In the genomic region with DNA sequence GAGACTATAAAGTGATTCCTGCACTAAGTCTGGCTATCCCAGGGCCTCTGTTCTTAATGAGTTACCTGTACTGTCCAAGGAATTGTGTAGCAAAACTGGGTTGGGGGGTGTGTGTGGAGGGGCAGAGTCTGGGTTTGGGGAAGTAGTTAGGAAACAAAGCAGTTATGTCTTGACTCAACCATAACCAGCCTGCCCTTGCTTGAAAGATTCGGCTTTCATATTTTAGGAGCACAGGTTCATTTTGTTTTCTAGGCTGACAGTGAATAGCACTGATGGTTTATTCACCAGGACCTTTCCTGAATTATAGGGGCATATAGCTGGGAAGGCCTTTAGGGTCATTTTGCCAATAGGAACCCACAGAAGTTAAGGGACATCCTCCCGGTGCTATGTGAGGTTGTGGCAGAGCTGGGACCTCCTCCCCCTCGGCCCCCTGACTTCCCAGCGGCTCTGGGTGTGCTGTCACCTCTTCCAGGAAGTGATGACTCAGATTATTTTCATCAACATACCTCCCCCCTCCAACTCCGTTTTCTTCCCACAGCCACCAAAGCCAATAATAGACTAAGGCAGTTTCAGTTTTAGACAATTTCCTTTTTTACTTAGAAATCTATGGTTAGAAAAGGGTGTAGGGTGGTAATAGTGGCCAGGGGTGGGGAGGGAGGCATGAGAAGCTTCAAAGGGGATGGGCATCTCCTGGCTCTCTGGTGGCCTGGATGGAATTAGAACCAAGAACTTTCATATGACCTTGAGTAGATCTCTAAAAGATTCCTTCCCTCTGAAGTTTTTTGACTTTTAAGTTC, we compare ENCODE assay signal across 8 cellular contexts. TPM values are rescaled to one million over a fixed set of nuclear protein-coding genes. Genes with fewer than 3 reads are reported as not detected.
DNase-seq lines count a peak whose midpoint lies in the region; ATAC-seq and TF ChIP-seq lines count a peak whose summit lies in the region.

No MANE protein-coding gene starts in this region.

- no peaks in the 10 kb centered on the region for H3K27me3 Mint-ChIP-seq in nephron (ENCODE audit: low read depth)

- DNase-seq in activated CD4-positive, alpha-beta T cell treated with anti-CD3 and anti-CD28 coated beads for 48 hours, result peak; percentile 75
- DNase-seq in effector CD4-positive, alpha-beta T cell, result peak; percentile 15
- DNase-seq in thoracic aorta (ENCODE audit: low spot score), result no peak
- no peak for DNase-seq in NCI-H1092 (lab: John Stamatoyannopoulos, UW)
- no peak for DNase-seq in NCI-H187 (lab: John Stamatoyannopoulos, UW)

- peaks cover 28% of the 10 kb centered on the region for H3K36me3 Mint-ChIP-seq in nephron (ENCODE audit: low read depth)

- peak overlapping the region; percentile 64 to 67 for H3K27ac ChIP-seq in thoracic aorta

- H3K27me3 ChIP-seq in thoracic aorta (replicated peaks; ENCODE audit: insufficient read depth), result no peaks in the 10 kb centered on the region

- H3K4me3 ChIP-seq in thoracic aorta, result peak overlapping the region; percentile 47

- H3K27ac Mint-ChIP-seq in nephron, result peak overlapping the region; percentile 82 to 91 (median 86)

- no peak overlapping the region for H3K4me3 Mint-ChIP-seq in nephron

- H3K4me1 ChIP-seq in thoracic aorta (ENCODE audit: control insufficient read depth in 1 of 2, low read depth in 2 of 2), result peaks cover 30 to 36% of the 10 kb centered on the region in 2 donors

- no peaks in the 10 kb centered on the region for H3K9me3 Mint-ChIP-seq in nephron

- ATAC-seq in GM19452 (IDR thresholded peaks at IDR 0.05; ENCODE audit: unreplicated experiment) (peak; percentile 52), HG03571 (IDR thresholded peaks at IDR 0.05; ENCODE audit: unreplicated experiment) (peak; percentile 59), thoracic aorta (ENCODE audit: insufficient number of reproducible peaks, low FRiP score, low read depth) (peak; percentile 76)

- no peaks in the 10 kb centered on the region for H3K36me3 ChIP-seq in thoracic aorta

- peaks cover 75% of the 10 kb centered on the region for H3K4me1 Mint-ChIP-seq in nephron

- TF ChIP-seq CTCF in nephron (IDR thresholded peaks at IDR 0.05; ENCODE audit: unreplicated experiment in 3 of 3) (no peak), thoracic aorta (IDR thresholded peaks at IDR 0.05) (no peak)

- no peaks in the 10 kb centered on the region for H3K9me3 ChIP-seq in thoracic aorta

RNA-seq across cellular contexts. Expression of a gene that starts 44.8 kb away (rescaled TPM):
- 10 to 100 TPM; 39.3 to 50.2 TPM for total RNA-seq in thoracic aorta

Comparison
In these comparisons a context has a peak if more than half of its experiments do, and no peak if none do; other contexts are left out.
1. DNase-seq: peak in activated CD4-positive, alpha-beta T cell treated with anti-CD3 and anti-CD28 coated beads for 48 hours (single experiment) and effector CD4-positive, alpha-beta T cell (single experiment); none in thoracic aorta (single experiment), NCI-H1092 (single experiment) and NCI-H187 (0 of 2).
2. Peak in every context shown above with its lines, with median percentiles within 50 percentile points of each other: ATAC-seq.